Comparison of ENCODE assay signal across 9 cellular contexts in genomic region chr18:32770651-32771168, GRCh38. TPM values are rescaled to one million over a fixed set of nuclear protein-coding genes. Genes with fewer than 3 reads are reported as not detected.
DNase-seq lines count a peak whose midpoint lies in the region; ATAC-seq lines count a peak whose summit lies in the region.
"Had no signal": no experiment of that assay in that cellular context is flagged by ENCODE, and none has a peak within 500 bp of the region (broad histone marks: within the 10 kb centered on the region; RNA-seq: fewer than 3 reads in every experiment).

No MANE protein-coding gene starts in this region.

- no peak overlapping the region for H3K27ac ChIP-seq in SK-N-MC
- H3K27ac ChIP-seq in iPS-18a (ENCODE audit: low read length), result no peak overlapping the region
- H3K27ac ChIP-seq in skeletal muscle tissue (ENCODE audit: low read depth, low read length), result no peak overlapping the region

- H3K4me3 ChIP-seq in GM08714 (ENCODE audit: low read length) (peak overlapping the region; percentile 37; the same call in 1 of the 2 replicates), SK-N-MC (peak overlapping the region; percentile 94), iPS-18a (ENCODE audit: low read length) (peak overlapping the region; percentile 88), skeletal muscle tissue (ENCODE audit: low read length in 3 of 3) (peak overlapping the region; percentile 46 to 60 (median 52))

- H3K9me3 ChIP-seq in SK-N-MC (ENCODE audit: low read depth, low read length), result no peaks in the 10 kb centered on the region
- H3K9me3 ChIP-seq in iPS-18a (ENCODE audit: control insufficient read depth, low read depth, low read length), result no peaks in the 10 kb centered on the region
- H3K9me3 ChIP-seq in skeletal muscle tissue (ENCODE audit: control insufficient read depth in 3 of 3, low read length in 3 of 3), result no peaks in the 10 kb centered on the region

- H3K27me3 ChIP-seq in iPS-18a (ENCODE audit: control insufficient read depth, insufficient read depth, low read length), result peaks cover 61% of the 10 kb centered on the region
- peaks cover 26 to 32% (median 30%) of the 10 kb centered on the region in 3 donors for H3K27me3 ChIP-seq in skeletal muscle tissue (ENCODE audit: control insufficient read depth in 3 of 3, insufficient read depth in 3 of 3, low read length in 3 of 3)

- DNase-seq in SK-N-MC (ENCODE audit: low read depth, low spot score) (no peak), mesenteric fat pad (ENCODE audit: low spot score) (no peak)
- DNase-seq: NCI-H1048 had no signal

- peaks cover 37% of the 10 kb centered on the region for H3K4me1 ChIP-seq in iPS-18a (ENCODE audit: control insufficient read depth, low read depth, low read length)
- H3K4me1 ChIP-seq in skeletal muscle tissue (ENCODE audit: control insufficient read depth in 3 of 3, insufficient read depth in 3 of 3, low read length in 3 of 3), result peaks cover 10 to 11% (median 11%) of the 10 kb centered on the region in 3 donors

- H3K9ac ChIP-seq in SK-N-MC (ENCODE audit: insufficient read length) (peak overlapping the region; percentile 57), iPS-18a (ENCODE audit: low read length) (peak overlapping the region; percentile 64), skeletal muscle tissue (ENCODE audit: low read depth in 1 of 3, low read length in 3 of 3) (peak overlapping the region in 1 of 3 donors; percentile 40)

- H3K36me3 ChIP-seq in SK-N-MC (ENCODE audit: insufficient read depth, low read length) (no peaks in the 10 kb centered on the region), iPS-18a (ENCODE audit: control insufficient read depth, low read depth, low read length) (no peaks in the 10 kb centered on the region), skeletal muscle tissue (ENCODE audit: control insufficient read depth in 3 of 3, insufficient read depth in 3 of 3, low read length in 3 of 3) (no peaks in the 10 kb centered on the region)

- ATAC-seq in GM19463 (IDR thresholded peaks at IDR 0.05; ENCODE audit: unreplicated experiment) (no peak), GM18873 (IDR thresholded peaks at IDR 0.05; ENCODE audit: low FRiP score, unreplicated experiment) (no peak), GM18498 (IDR thresholded peaks at IDR 0.05; ENCODE audit: unreplicated experiment) (no peak)

RNA-seq across cellular contexts. Expression of gene KLHL14, which starts 2.1 kb away (rescaled TPM):
- total RNA-seq in skeletal muscle tissue (0.52 TPM), mesenteric fat pad (0.45 TPM)

Comparison
In these comparisons a context has a peak if more than half of its experiments do, and no peak if none do; other contexts are left out.
1. H3K4me3 ChIP-seq: peak in every context shown above with its lines; median percentile 94 in SK-N-MC; 88 in iPS-18a; 52 in skeletal muscle tissue; 37 in GM08714.